Comparison of ENCODE assay signal across 26 cellular contexts in genomic region chr16:1639840-1640239, GRCh38.
"Had no signal": no experiment of that assay in that cellular context is flagged by ENCODE, and none has a peak within 500 bp of the region (broad histone marks: within the 10 kb centered on the region; RNA-seq: fewer than 3 reads in every experiment).

No MANE protein-coding gene starts in this region.

- DNase-seq: activated CD4-positive, alpha-beta T cell treated with anti-CD3 and anti-CD28 coated beads for 48 hours; activated CD4-positive, alpha-beta T cell treated with anti-CD3 and anti-CD28 coated beads, Interleukin-2, amount 50 U/mL, for 48 hours; activated CD8-positive, alpha-beta memory T cell treated with anti-CD3 and anti-CD28 coated beads, Interleukin-2, amount 50 U/mL, for 48 hours; activated gamma-delta T cell treated with Interleukin-2 at 50 U/mL for 16 hours; activated naive CD4-positive, alpha-beta T cell treated with anti-CD3 and anti-CD28 coated beads, Interleukin-2, amount 50 U/mL, for 16 hours; activated T-cell treated with anti-CD3 and anti-CD28 coated beads, Interleukin-2, amount 50 U/mL, for 24 hours; amygdala; central memory CD4-positive, alpha-beta T cell; effector CD4-positive, alpha-beta T cell; hippocampal formation; left colon; ovary; right lobe of liver; stimulated activated CD4-positive, alpha-beta T cell treated with anti-CD3 and anti-CD28 coated beads, Interleukin-4, amount 100 ng/mL, for 4 hours; stimulated activated CD8-positive, alpha-beta memory T cell treated with anti-CD3 and anti-CD28 coated beads, Interleukin-4, amount 100 ng/mL, for 48 hours; stimulated activated naive CD8-positive, alpha-beta T cell treated with anti-CD3 and anti-CD28 coated beads, Interleukin-15, amount 100 ng/mL, for 72 hours; substantia nigra; uterus had no signal

- H3K27me3 Mint-ChIP-seq: activated T-cell treated with anti-CD3 and anti-CD28 coated beads, Interleukin-2, amount 50 U/mL, for 24 hours; dendritic cell treated with granulocyte-macrophage colony-stimulating factor and Interleukin-4, amounts not matched to agents 40 ng/mL and 50 ng/mL, for 4 days; memory B cell; progenitor cell of endocrine pancreas; stimulated activated memory B cell treated with anti-CD40 and anti-IgM and Interleukin-4, amounts not matched to agents 10 μg/mL and 1 μg/mL and 100 μg/mL, for 72 hours; stimulated activated naive CD8-positive, alpha-beta T cell treated with anti-CD3 and anti-CD28 coated beads, Interleukin-15, amount 100 ng/mL, for 72 hours; type B pancreatic cell had no signal

- H3K27me3 ChIP-seq: breast epithelium, neutrophil, ovary, right lobe of liver, uterus had no signal

- H3K27ac ChIP-seq: breast epithelium, neutrophil, ovary, right lobe of liver, uterus had no signal

- H3K4me3 ChIP-seq: breast epithelium, ovary, right lobe of liver, uterus had no signal

- H3K36me3 ChIP-seq: ovary, uterus had no signal

- H3K4me1 Mint-ChIP-seq: nephron had no signal

- H3K9me3 ChIP-seq: breast epithelium, neutrophil, ovary, right lobe of liver, uterus had no signal

- H3K4me3 Mint-ChIP-seq: activated T-cell treated with anti-CD3 and anti-CD28 coated beads, Interleukin-2, amount 50 U/mL, for 24 hours; dendritic cell treated with granulocyte-macrophage colony-stimulating factor and Interleukin-4, amounts not matched to agents 40 ng/mL and 50 ng/mL, for 4 days; memory B cell; nephron; stimulated activated memory B cell treated with anti-CD40 and anti-IgM and Interleukin-4, amounts not matched to agents 10 μg/mL and 1 μg/mL and 100 μg/mL, for 72 hours; stimulated activated naive CD8-positive, alpha-beta T cell treated with anti-CD3 and anti-CD28 coated beads, Interleukin-15, amount 100 ng/mL, for 72 hours; type B pancreatic cell had no signal

- H3K27ac Mint-ChIP-seq: activated T-cell treated with anti-CD3 and anti-CD28 coated beads, Interleukin-2, amount 50 U/mL, for 24 hours; dendritic cell treated with granulocyte-macrophage colony-stimulating factor and Interleukin-4, amounts not matched to agents 40 ng/mL and 50 ng/mL, for 4 days; memory B cell; progenitor cell of endocrine pancreas; stimulated activated memory B cell treated with anti-CD40 and anti-IgM and Interleukin-4, amounts not matched to agents 10 μg/mL and 1 μg/mL and 100 μg/mL, for 72 hours; type B pancreatic cell had no signal

- H3K4me1 ChIP-seq: breast epithelium, right lobe of liver, uterus had no signal

- ATAC-seq: left colon; stimulated activated memory B cell treated with anti-CD40 and anti-IgM and Interleukin-4, amounts not matched to agents 10 μg/mL and 1 μg/mL and 100 μg/mL, for 72 hours; stimulated activated naive CD8-positive, alpha-beta T cell treated with anti-CD3 and anti-CD28 coated beads, Interleukin-15, amount 100 ng/mL, for 72 hours had no signal

- H3K9me3 Mint-ChIP-seq: activated T-cell treated with anti-CD3 and anti-CD28 coated beads, Interleukin-2, amount 50 U/mL, for 24 hours; dendritic cell treated with granulocyte-macrophage colony-stimulating factor and Interleukin-4, amounts not matched to agents 40 ng/mL and 50 ng/mL, for 4 days; memory B cell; nephron; stimulated activated memory B cell treated with anti-CD40 and anti-IgM and Interleukin-4, amounts not matched to agents 10 μg/mL and 1 μg/mL and 100 μg/mL, for 72 hours; stimulated activated naive CD8-positive, alpha-beta T cell treated with anti-CD3 and anti-CD28 coated beads, Interleukin-15, amount 100 ng/mL, for 72 hours; type B pancreatic cell had no signal
